Comparison of ENCODE assay signal across 1 cellular context in the genomic region with DNA sequence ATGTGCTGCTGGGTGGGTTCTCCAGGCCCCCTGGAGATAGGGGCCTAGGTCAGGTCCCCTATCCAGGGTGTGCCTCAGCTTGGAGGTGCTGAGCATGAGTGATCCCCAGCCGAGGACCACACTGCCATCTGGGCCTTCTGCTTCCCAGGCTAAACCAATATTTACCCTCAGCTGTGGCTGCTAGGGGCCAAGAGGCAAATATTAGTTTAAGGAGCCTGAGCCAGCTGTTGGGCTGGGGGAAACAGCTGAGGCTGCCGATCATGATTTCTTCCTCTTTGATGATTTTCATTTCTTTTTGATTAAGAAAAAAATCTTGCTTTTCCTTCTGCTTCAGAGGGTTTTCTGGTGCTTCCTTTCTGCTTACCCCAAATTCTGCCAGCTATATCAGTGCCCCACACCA.
TF ChIP-seq lines count a peak whose summit lies in the region.

No MANE protein-coding gene starts in this region.

TF ChIP-seq in HepG2, 621 proteins besides CTCF, POLR2A, EP300 and RAD21 (continues in another document):
- TF ChIP-seq GABPA (IDR thresholded peaks at IDR 0.05; ENCODE audit: low read depth, low read length) (no peak), GABPA (CRISPR knock-in tag; IDR thresholded peaks at IDR 0.05; ENCODE audit: low read depth) (peak; percentile 35; the same call in 1 of the 2 replicates), RXRB (CRISPR knock-in tag; IDR thresholded peaks at IDR 0.05; ENCODE audit: borderline replicate concordance) (peak; percentile 74), FOXP1 (IDR thresholded peaks at IDR 0.05) (no peak), FOXP1 (CRISPR knock-in tag; IDR thresholded peaks at IDR 0.05) (peak; percentile 74; the same call in 1 of the 2 replicates), NONO (IDR thresholded peaks at IDR 0.05) (no peak), NONO (CRISPR knock-in tag; conservative IDR thresholded peaks at IDR 0.05) (0 out of 2 replicates have a peak, but pooled peaks have one; percentile 55), SOX5 (CRISPR knock-in tag; IDR thresholded peaks at IDR 0.05; ENCODE audit: borderline replicate concordance) (peak; percentile 51; the same call in 1 of the 2 replicates), KLF16 (CRISPR knock-in tag; IDR thresholded peaks at IDR 0.05) (0 out of 4 replicates have a peak, but pooled peaks of 1 of the 2 experiments have one; percentile 43), FOXA3 (CRISPR knock-in tag; IDR thresholded peaks at IDR 0.05) (peak; percentile 96), ZNF703 (CRISPR knock-in tag; IDR thresholded peaks at IDR 0.05; ENCODE audit: borderline replicate concordance) (no peak), PAX8 (CRISPR knock-in tag; IDR thresholded peaks at IDR 0.05; ENCODE audit: borderline replicate concordance) (no peak), MXD4 (CRISPR knock-in tag; IDR thresholded peaks at IDR 0.05) (no peak), ZKSCAN8 (CRISPR knock-in tag; IDR thresholded peaks at IDR 0.05; ENCODE audit: borderline replicate concordance) (0 out of 2 replicates have a peak, but pooled peaks have one; percentile 52), HMG20B (CRISPR knock-in tag; conservative IDR thresholded peaks at IDR 0.05) (0 out of 2 replicates have a peak, but pooled peaks have one; percentile 36), ZFX (CRISPR knock-in tag; IDR thresholded peaks at IDR 0.05; ENCODE audit: low read depth) (peak; percentile 62), ZMYM3 (CRISPR knock-in tag; IDR thresholded peaks at IDR 0.05) (peak; percentile 52; the same call in 1 of the 2 replicates), ZNF598 (CRISPR knock-in tag; IDR thresholded peaks at IDR 0.05; ENCODE audit: borderline replicate concordance) (no peak), SMAD3 (CRISPR knock-in tag; IDR thresholded peaks at IDR 0.05) (peak; percentile 26; the same call in 1 of the 2 replicates), ARNT (IDR thresholded peaks at IDR 0.05) (no peak), SIN3A (IDR thresholded peaks at IDR 0.05; ENCODE audit: borderline replicate concordance, low read depth, low read length) (no peak), ISL2 (CRISPR knock-in tag; IDR thresholded peaks at IDR 0.05) (peak; percentile 57; the same call in 1 of the 2 replicates), EHMT2 (IDR thresholded peaks at IDR 0.05; ENCODE audit: borderline replicate concordance, low read depth, low read length) (no peak), ZNF530 (CRISPR knock-in tag; IDR thresholded peaks at IDR 0.05; ENCODE audit: low read depth) (no peak), RARA (CRISPR knock-in tag; IDR thresholded peaks at IDR 0.05) (peak; percentile 87), HES4 (CRISPR knock-in tag; IDR thresholded peaks at IDR 0.05; ENCODE audit: borderline replicate concordance) (no peak), ZNF713 (CRISPR knock-in tag; IDR thresholded peaks at IDR 0.05) (no peak), PCBP1 (IDR thresholded peaks at IDR 0.05; ENCODE audit: borderline replicate concordance, low read depth, low read length) (no peak), GZF1 (CRISPR knock-in tag; IDR thresholded peaks at IDR 0.05) (no peak), ZNF772 (CRISPR knock-in tag; IDR thresholded peaks at IDR 0.05) (peak; percentile 35; the same call in 1 of the 2 replicates), ZNF644 (CRISPR knock-in tag; IDR thresholded peaks at IDR 0.05; ENCODE audit: low read depth) (0 out of 2 replicates have a peak, but pooled peaks have one; percentile 32), SNRNP70 (IDR thresholded peaks at IDR 0.05; ENCODE audit: low read depth, low read length) (no peak), ZNF501 (CRISPR knock-in tag; IDR thresholded peaks at IDR 0.05) (0 out of 2 replicates have a peak, but pooled peaks have one; percentile 34), TCF7 (IDR thresholded peaks at IDR 0.05; ENCODE audit: low read depth) (peak; percentile 42; the same call in 1 of the 2 replicates), SRSF1 (optimal IDR thresholded peaks at IDR 0.05; ENCODE audit: low read depth, low read length) (no peak), SOX13 (IDR thresholded peaks at IDR 0.05) (no peak), SOX13 (CRISPR knock-in tag; conservative IDR thresholded peaks at IDR 0.05 in 1 of 2, IDR thresholded peaks at IDR 0.05 in 1 of 2) (peak in 1 of 2 experiments; percentile 78; a peak in 2 of 4 replicates), GATAD1 (CRISPR knock-in tag; IDR thresholded peaks at IDR 0.05) (peak; percentile 56; the same call in 1 of the 2 replicates), KAT8 (CRISPR knock-in tag; IDR thresholded peaks at IDR 0.05) (0 out of 2 replicates have a peak, but pooled peaks have one; percentile 33), HNF4G (IDR thresholded peaks at IDR 0.05; ENCODE audit: borderline replicate concordance, low read depth, low read length) (no peak), HNF4G (CRISPR knock-in tag; IDR thresholded peaks at IDR 0.05; ENCODE audit: borderline replicate concordance, low read depth) (no peak), NR3C1 (CRISPR knock-in tag; IDR thresholded peaks at IDR 0.05) (no peak)
- TF ChIP-seq, protein P1, sequence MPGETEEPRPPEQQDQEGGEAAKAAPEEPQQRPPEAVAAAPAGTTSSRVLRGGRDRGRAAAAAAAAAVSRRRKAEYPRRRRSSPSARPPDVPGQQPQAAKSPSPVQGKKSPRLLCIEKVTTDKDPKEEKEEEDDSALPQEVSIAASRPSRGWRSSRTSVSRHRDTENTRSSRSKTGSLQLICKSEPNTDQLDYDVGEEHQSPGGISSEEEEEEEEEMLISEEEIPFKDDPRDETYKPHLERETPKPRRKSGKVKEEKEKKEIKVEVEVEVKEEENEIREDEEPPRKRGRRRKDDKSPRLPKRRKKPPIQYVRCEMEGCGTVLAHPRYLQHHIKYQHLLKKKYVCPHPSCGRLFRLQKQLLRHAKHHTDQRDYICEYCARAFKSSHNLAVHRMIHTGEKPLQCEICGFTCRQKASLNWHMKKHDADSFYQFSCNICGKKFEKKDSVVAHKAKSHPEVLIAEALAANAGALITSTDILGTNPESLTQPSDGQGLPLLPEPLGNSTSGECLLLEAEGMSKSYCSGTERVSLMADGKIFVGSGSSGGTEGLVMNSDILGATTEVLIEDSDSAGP (CRISPR knock-in tag; IDR thresholded peaks at IDR 0.05; ENCODE audit: borderline replicate concordance), result no peak
- TF ChIP-seq, protein P2, sequence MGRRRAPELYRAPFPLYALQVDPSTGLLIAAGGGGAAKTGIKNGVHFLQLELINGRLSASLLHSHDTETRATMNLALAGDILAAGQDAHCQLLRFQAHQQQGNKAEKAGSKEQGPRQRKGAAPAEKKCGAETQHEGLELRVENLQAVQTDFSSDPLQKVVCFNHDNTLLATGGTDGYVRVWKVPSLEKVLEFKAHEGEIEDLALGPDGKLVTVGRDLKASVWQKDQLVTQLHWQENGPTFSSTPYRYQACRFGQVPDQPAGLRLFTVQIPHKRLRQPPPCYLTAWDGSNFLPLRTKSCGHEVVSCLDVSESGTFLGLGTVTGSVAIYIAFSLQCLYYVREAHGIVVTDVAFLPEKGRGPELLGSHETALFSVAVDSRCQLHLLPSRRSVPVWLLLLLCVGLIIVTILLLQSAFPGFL (CRISPR knock-in tag; IDR thresholded peaks at IDR 0.05), result no peak
- TF ChIP-seq, protein P3, sequence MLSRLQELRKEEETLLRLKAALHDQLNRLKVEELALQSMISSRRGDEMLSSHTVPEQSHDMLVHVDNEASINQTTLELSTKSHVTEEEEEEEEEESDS (CRISPR knock-in tag; IDR thresholded peaks at IDR 0.05; ENCODE audit: borderline replicate concordance), result no peak
- TF ChIP-seq, protein P4, sequence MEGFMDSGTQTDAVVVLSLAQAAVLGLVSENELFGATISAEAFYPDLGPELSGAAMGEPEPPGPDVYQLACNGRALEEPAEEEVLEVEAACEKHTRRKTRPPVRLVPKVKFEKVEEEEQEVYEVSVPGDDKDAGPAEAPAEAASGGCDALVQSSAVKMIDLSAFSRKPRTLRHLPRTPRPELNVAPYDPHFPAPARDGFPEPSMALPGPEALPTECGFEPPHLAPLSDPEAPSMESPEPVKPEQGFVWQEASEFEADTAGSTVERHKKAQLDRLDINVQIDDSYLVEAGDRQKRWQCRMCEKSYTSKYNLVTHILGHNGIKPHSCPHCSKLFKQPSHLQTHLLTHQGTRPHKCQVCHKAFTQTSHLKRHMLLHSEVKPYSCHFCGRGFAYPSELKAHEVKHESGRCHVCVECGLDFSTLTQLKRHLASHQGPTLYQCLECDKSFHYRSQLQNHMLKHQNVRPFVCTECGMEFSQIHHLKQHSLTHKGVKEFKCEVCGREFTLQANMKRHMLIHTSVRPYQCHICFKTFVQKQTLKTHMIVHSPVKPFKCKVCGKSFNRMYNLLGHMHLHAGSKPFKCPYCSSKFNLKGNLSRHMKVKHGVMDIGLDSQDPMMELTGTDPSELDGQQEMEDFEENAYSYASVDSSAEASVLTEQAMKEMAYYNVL (CRISPR knock-in tag; IDR thresholded peaks at IDR 0.05; ENCODE audit: borderline replicate concordance), result no peak
- TF ChIP-seq, protein P5, sequence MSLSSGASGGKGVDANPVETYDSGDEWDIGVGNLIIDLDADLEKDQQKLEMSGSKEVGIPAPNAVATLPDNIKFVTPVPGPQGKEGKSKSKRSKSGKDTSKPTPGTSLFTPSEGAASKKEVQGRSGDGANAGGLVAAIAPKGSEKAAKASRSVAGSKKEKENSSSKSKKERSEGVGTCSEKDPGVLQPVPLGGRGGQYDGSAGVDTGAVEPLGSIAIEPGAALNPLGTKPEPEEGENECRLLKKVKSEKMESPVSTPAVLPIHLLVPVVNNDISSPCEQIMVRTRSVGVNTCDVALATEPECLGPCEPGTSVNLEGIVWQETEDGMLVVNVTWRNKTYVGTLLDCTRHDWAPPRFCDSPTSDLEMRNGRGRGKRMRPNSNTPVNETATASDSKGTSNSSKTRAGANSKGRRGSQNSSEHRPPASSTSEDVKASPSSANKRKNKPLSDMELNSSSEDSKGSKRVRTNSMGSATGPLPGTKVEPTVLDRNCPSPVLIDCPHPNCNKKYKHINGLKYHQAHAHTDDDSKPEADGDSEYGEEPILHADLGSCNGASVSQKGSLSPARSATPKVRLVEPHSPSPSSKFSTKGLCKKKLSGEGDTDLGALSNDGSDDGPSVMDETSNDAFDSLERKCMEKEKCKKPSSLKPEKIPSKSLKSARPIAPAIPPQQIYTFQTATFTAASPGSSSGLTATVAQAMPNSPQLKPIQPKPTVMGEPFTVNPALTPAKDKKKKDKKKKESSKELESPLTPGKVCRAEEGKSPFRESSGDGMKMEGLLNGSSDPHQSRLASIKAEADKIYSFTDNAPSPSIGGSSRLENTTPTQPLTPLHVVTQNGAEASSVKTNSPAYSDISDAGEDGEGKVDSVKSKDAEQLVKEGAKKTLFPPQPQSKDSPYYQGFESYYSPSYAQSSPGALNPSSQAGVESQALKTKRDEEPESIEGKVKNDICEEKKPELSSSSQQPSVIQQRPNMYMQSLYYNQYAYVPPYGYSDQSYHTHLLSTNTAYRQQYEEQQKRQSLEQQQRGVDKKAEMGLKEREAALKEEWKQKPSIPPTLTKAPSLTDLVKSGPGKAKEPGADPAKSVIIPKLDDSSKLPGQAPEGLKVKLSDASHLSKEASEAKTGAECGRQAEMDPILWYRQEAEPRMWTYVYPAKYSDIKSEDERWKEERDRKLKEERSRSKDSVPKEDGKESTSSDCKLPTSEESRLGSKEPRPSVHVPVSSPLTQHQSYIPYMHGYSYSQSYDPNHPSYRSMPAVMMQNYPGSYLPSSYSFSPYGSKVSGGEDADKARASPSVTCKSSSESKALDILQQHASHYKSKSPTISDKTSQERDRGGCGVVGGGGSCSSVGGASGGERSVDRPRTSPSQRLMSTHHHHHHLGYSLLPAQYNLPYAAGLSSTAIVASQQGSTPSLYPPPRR (CRISPR knock-in tag; IDR thresholded peaks at IDR 0.05; ENCODE audit: borderline replicate concordance), result peak; percentile 90; the same call in 1 of the 2 replicates
- TF ChIP-seq, protein P6, sequence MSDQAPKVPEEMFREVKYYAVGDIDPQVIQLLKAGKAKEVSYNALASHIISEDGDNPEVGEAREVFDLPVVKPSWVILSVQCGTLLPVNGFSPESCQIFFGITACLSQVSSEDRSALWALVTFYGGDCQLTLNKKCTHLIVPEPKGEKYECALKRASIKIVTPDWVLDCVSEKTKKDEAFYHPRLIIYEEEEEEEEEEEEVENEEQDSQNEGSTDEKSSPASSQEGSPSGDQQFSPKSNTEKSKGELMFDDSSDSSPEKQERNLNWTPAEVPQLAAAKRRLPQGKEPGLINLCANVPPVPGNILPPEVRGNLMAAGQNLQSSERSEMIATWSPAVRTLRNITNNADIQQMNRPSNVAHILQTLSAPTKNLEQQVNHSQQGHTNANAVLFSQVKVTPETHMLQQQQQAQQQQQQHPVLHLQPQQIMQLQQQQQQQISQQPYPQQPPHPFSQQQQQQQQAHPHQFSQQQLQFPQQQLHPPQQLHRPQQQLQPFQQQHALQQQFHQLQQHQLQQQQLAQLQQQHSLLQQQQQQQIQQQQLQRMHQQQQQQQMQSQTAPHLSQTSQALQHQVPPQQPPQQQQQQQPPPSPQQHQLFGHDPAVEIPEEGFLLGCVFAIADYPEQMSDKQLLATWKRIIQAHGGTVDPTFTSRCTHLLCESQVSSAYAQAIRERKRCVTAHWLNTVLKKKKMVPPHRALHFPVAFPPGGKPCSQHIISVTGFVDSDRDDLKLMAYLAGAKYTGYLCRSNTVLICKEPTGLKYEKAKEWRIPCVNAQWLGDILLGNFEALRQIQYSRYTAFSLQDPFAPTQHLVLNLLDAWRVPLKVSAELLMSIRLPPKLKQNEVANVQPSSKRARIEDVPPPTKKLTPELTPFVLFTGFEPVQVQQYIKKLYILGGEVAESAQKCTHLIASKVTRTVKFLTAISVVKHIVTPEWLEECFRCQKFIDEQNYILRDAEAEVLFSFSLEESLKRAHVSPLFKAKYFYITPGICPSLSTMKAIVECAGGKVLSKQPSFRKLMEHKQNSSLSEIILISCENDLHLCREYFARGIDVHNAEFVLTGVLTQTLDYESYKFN (CRISPR knock-in tag; conservative IDR thresholded peaks at IDR 0.05), result peak; percentile 80
